Comparison of ENCODE assay signal across 23 cellular contexts in the genomic region with DNA sequence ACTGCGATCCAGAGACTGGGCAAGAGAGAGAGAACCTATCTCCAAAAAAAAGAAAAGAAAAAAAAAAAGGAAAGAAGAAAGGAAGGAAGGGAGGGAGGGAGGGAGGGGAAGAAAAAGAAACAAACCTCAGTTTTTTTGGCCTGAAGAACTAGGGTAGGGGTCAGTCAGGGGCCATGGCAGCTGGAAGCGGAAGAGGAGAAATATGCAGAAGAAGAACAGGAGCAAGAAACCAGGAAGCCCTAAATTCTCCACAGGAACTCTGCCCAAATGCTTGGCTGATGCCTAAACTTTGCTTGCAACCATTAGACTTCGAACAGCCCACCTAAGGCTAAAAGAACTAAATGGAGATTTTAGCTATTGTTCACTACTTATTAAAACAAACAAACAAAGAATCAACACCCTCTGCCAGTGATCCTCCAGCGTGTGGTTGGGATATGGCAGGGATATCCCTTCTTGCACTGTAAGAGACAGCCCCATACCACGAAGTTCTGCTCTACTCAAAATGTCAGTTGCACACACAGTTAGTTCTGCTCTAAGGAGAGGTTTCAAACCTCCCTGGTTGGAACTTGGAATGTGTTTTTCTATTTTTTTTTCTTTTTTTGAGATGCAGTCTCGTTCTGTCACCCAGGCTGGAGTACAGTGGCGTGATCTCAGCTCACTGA.
"Had no signal": no experiment of that assay in that cellular context is flagged by ENCODE, and none has a peak within 500 bp of the region (broad histone marks: within the 10 kb centered on the region; RNA-seq: fewer than 3 reads in every experiment).

No MANE protein-coding gene starts in this region.

- H3K27me3 ChIP-seq: esophagus muscularis mucosa, sigmoid colon, vagina had no signal

- H3K4me3 ChIP-seq: esophagus muscularis mucosa, heart left ventricle, mucosa of descending colon, sigmoid colon, vagina had no signal

- H3K4me1 ChIP-seq: esophagus muscularis mucosa, foreskin keratinocyte, sigmoid colon, vagina had no signal

- ATAC-seq: activated CD4-positive, alpha-beta T cell treated with anti-CD3 and anti-CD28 coated beads for 36 hours; activated CD8-positive, alpha-beta memory T cell treated with anti-CD3 and anti-CD28 coated beads, Interleukin-2, amount 10 ng/mL, durations not matched to agents 7 days and 5 days; activated CD8-positive, alpha-beta T cell treated with anti-CD3 and anti-CD28 coated beads, Interleukin-2, amount 10 ng/mL, durations not matched to agents 7 days and 5 days; activated naive CD4-positive, alpha-beta T cell treated with anti-CD3 and anti-CD28 coated beads, Interleukin-2, amount 50 U/mL, for 72 hours; activated T-cell treated with anti-CD3 and anti-CD28 coated beads, Interleukin-2, amount 50 U/mL, for 72 hours; foreskin keratinocyte; mucosa of descending colon; natural killer cell treated with Interleukin-12 subunit alpha and Interleukin-12 subunit beta and Interleukin-15 and Interleukin-18, amount 100 ng/mL, for 72 hours; stimulated activated effector memory CD8-positive, alpha-beta T cell treated with anti-CD3 and anti-CD28 coated beads, Interleukin-12 subunit alpha, Interleukin-12 subunit beta, amount 100 ng/mL, for 72 hours; stimulated activated naive CD8-positive, alpha-beta T cell treated with anti-CD3 and anti-CD28 coated beads, Interleukin-15, amount 100 ng/mL, for 72 hours had no signal

- DNase-seq: activated CD4-positive, alpha-beta T cell treated with anti-CD3 and anti-CD28 coated beads for 36 hours; activated CD4-positive, CD25-positive, alpha-beta regulatory T cell; activated CD8-positive, alpha-beta memory T cell treated with anti-CD3 and anti-CD28 coated beads, Interleukin-2, amount 10 ng/mL, durations not matched to agents 7 days and 5 days; activated CD8-positive, alpha-beta T cell treated with anti-CD3 and anti-CD28 coated beads, Interleukin-2, amount 10 ng/mL, durations not matched to agents 7 days and 5 days; activated naive CD4-positive, alpha-beta T cell; activated T-cell treated with anti-CD3 and anti-CD28 coated beads, Interleukin-2, amount 50 U/mL, for 72 hours; endodermal cell; foreskin keratinocyte; hypothalamus; immature natural killer cell; kidney; mucosa of descending colon; sigmoid colon; small intestine; stimulated activated CD4-positive, alpha-beta T cell treated with anti-CD3 and anti-CD28 coated beads, Interleukin-4, amount 100 ng/mL, for 24 hours; stimulated activated naive CD8-positive, alpha-beta T cell treated with anti-CD3 and anti-CD28 coated beads, Interleukin-15, amount 100 ng/mL, for 72 hours; substantia nigra had no signal

- H3K27ac ChIP-seq: esophagus muscularis mucosa, foreskin keratinocyte, sigmoid colon, vagina had no signal

- H3K9me3 ChIP-seq: esophagus muscularis mucosa, heart left ventricle, mucosa of descending colon, sigmoid colon, vagina had no signal

- H3K36me3 ChIP-seq: esophagus muscularis mucosa, heart left ventricle, sigmoid colon, vagina had no signal
